Comparison of ENCODE assay signal across 20 cellular contexts in the genomic region with DNA sequence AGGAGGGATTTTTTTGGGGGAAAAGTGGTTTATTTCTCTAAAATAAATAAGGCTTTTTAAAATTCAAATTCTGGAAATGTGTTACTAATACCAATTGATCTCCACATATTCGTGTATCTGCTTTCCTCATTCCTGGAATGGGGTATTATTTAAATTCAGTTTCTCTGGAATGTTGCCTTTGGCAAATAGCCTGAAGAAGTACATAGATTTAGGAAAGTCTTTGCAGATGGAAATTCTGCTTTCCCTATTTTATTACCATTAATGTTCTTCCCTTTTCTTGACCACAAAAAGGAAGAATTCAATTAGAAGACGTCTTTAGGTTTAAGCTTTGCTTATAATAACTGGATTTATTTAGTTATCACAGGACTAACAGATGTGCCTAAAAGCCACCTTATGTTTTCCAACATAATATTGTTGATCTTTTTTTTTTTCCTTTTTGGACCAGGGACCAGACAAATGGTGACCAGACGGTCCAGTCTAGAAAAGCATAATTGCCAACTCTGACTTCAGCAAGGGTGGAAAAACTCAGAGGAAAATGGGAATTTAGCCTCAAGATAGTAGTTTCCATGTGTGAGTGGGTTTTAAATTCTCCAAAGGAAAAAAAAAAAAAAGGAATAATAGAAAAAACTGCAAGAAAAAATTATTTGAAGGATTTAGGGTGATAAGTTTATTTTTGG.
"Had no signal": no experiment of that assay in that cellular context is flagged by ENCODE, and none has a peak within 500 bp of the region (broad histone marks: within the 10 kb centered on the region; RNA-seq: fewer than 3 reads in every experiment).

No MANE protein-coding gene starts in this region.

- ATAC-seq: activated CD8-positive, alpha-beta T cell treated with anti-CD3 and anti-CD28 coated beads for 36 hours; activated T-cell treated with anti-CD3 and anti-CD28 coated beads, Interleukin-2, amount 50 U/mL, for 72 hours; left lung; pancreas; stimulated activated effector memory CD8-positive, alpha-beta T cell treated with anti-CD3 and anti-CD28 coated beads, Interleukin-12 subunit alpha, Interleukin-12 subunit beta, amount 100 ng/mL, for 72 hours; T-cell had no signal

- H3K36me3 ChIP-seq: colonic mucosa, left lung, pancreas, tibial artery, vagina, WERI-Rb-1 had no signal

- DNase-seq: activated CD4-positive, alpha-beta T cell treated with anti-CD3 and anti-CD28 coated beads for 4 hours; activated CD8-positive, alpha-beta memory T cell treated with anti-CD3 and anti-CD28 coated beads, Interleukin-2, amount 50 U/mL, for 4 hours; activated CD8-positive, alpha-beta T cell treated with anti-CD3 and anti-CD28 coated beads for 36 hours; activated gamma-delta T cell treated with Interleukin-2 at 50 U/mL for 16 hours; activated naive CD8-positive, alpha-beta T cell treated with anti-CD3 and anti-CD28 coated beads for 36 hours; activated T-cell treated with anti-CD3 and anti-CD28 coated beads, Interleukin-2, amount 50 U/mL, for 72 hours; aorta; colonic mucosa; head of caudate nucleus; islet precursor cell; left lung; mesenchymal stem cell; pancreas; small intestine; T-cell; tibial artery; WERI-Rb-1 had no signal

- H3K27me3 ChIP-seq: colonic mucosa, left lung, pancreas, tibial artery, vagina had no signal

- H3K9me3 ChIP-seq: colonic mucosa, left lung, pancreas, tibial artery, vagina had no signal

- H3K4me1 ChIP-seq: colonic mucosa, pancreas had no signal

- H3K4me3 ChIP-seq: colonic mucosa, left lung, pancreas, tibial artery, vagina had no signal

- H3K27ac ChIP-seq: colonic mucosa, epithelial cell of prostate, left lung, pancreas, tibial artery, vagina, WERI-Rb-1 had no signal
